Comparison of ENCODE assay signal across 26 cellular contexts in the genomic region with DNA sequence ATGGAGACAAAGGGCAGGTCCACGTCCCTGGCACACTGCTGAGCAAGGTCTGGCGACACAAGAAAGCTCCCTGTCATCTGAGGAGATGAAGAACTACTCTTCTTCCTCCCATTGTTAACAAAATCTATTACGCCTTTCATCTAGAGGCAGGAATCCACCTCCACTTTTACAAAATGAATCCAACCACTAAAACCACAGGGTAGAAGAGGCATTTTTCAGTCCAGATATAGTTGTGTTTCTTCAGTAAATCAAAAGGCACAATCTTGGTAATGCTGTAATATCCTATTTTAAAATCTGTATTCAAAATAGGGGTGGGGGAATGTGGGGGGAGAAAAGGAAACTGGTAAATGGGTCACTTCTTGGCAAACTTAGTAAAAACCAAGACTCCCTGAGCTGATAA.
"Had no signal": no experiment of that assay in that cellular context is flagged by ENCODE, and none has a peak within 500 bp of the region (broad histone marks: within the 10 kb centered on the region; RNA-seq: fewer than 3 reads in every experiment).

No MANE protein-coding gene starts in this region.

- DNase-seq: activated B cell treated with CpG ODN at 0.5 μM for 24 hours; activated CD4-positive, alpha-beta T cell treated with anti-CD3 and anti-CD28 coated beads, Interleukin-2, amount 50 U/mL, for 1 hour; activated CD8-positive, alpha-beta memory T cell treated with anti-CD3 and anti-CD28 coated beads, Interleukin-2, amount 10 ng/mL, durations not matched to agents 7 days and 5 days; activated CD8-positive, alpha-beta T cell treated with anti-CD3 and anti-CD28 coated beads for 36 hours; activated effector memory CD4-positive, alpha-beta T cell treated with Interleukin-2 at 50 U/mL for 16 hours; activated naive CD4-positive, alpha-beta T cell treated with Interleukin-2 at 50 U/mL for 16 hours; activated T-cell treated with anti-CD3 and anti-CD28 coated beads, Interleukin-2, amount 50 U/mL, for 72 hours; central memory CD4-positive, alpha-beta T cell; effector CD4-positive, alpha-beta T cell; esophagus squamous epithelium; foreskin melanocyte; left ventricle myocardium superior; mammary epithelial cell; ovary; right lobe of liver; stimulated activated CD4-positive, alpha-beta T cell treated with anti-CD3 and anti-CD28 coated beads, Interleukin-12 subunit alpha, Interleukin-12 subunit beta, amount 100 ng/mL, for 4 hours; stimulated activated CD4-positive, alpha-beta T cell treated with anti-CD3 and anti-CD28 coated beads, Interleukin-4, amount 100 ng/mL, for 1 hour; tibial artery had no signal

- H3K36me3 Mint-ChIP-seq: activated CD8-positive, alpha-beta memory T cell treated with anti-CD3 and anti-CD28 coated beads, Interleukin-2, amount 10 ng/mL, durations not matched to agents 7 days and 5 days; activated naive CD8-positive, alpha-beta T cell had no signal

- H3K27ac ChIP-seq: ascending aorta, epithelial cell of prostate, ovary, right lobe of liver, tibial artery had no signal

- H3K36me3 ChIP-seq: ovary had no signal

- H3K4me3 ChIP-seq: ascending aorta, esophagus squamous epithelium, ovary, right lobe of liver, tibial artery had no signal

- H3K27me3 Mint-ChIP-seq: activated B cell treated with CpG ODN at 0.5 μM for 24 hours; activated CD8-positive, alpha-beta memory T cell treated with anti-CD3 and anti-CD28 coated beads, Interleukin-2, amount 10 ng/mL, durations not matched to agents 7 days and 5 days; activated CD8-positive, alpha-beta T cell treated with anti-CD3 and anti-CD28 coated beads for 36 hours; dendritic cell treated with granulocyte-macrophage colony-stimulating factor and Interleukin-4, amounts not matched to agents 40 ng/mL and 50 ng/mL, for 4 days; progenitor cell of endocrine pancreas; stimulated activated naive CD8-positive, alpha-beta T cell treated with anti-CD3 and anti-CD28 coated beads, Interleukin-15, Interleukin-2, amounts not matched to agents 100 ng/mL and 50 ng/mL, for 24 hours had no signal

- H3K4me1 Mint-ChIP-seq: activated B cell treated with CpG ODN at 0.5 μM for 24 hours had no signal

- ATAC-seq: activated CD8-positive, alpha-beta memory T cell treated with anti-CD3 and anti-CD28 coated beads, Interleukin-2, amount 10 ng/mL, durations not matched to agents 7 days and 5 days; activated CD8-positive, alpha-beta T cell treated with anti-CD3 and anti-CD28 coated beads for 36 hours; activated T-cell treated with anti-CD3 and anti-CD28 coated beads, Interleukin-2, amount 50 U/mL, for 72 hours had no signal

- H3K27ac Mint-ChIP-seq: activated B cell treated with CpG ODN at 0.5 μM for 24 hours; activated CD8-positive, alpha-beta memory T cell treated with anti-CD3 and anti-CD28 coated beads, Interleukin-2, amount 10 ng/mL, durations not matched to agents 7 days and 5 days; activated CD8-positive, alpha-beta T cell treated with anti-CD3 and anti-CD28 coated beads for 36 hours; activated naive CD8-positive, alpha-beta T cell; activated T-cell treated with anti-CD3 and anti-CD28 coated beads, Interleukin-2, amount 50 U/mL, for 72 hours; nephron; progenitor cell of endocrine pancreas; stimulated activated naive CD8-positive, alpha-beta T cell treated with anti-CD3 and anti-CD28 coated beads, Interleukin-15, Interleukin-2, amounts not matched to agents 100 ng/mL and 50 ng/mL, for 24 hours; T-helper 2 cell treated with Interferon-gamma antibody and Interleukin-4, amounts not matched to agents 5 μg/mL and 100 μg/mL, for 36 hours had no signal

- H3K9me3 ChIP-seq: ascending aorta, esophagus squamous epithelium, ovary, right lobe of liver, tibial artery had no signal

- H3K9me3 Mint-ChIP-seq: activated B cell treated with CpG ODN at 0.5 μM for 24 hours; activated CD8-positive, alpha-beta T cell treated with anti-CD3 and anti-CD28 coated beads for 36 hours; activated T-cell treated with anti-CD3 and anti-CD28 coated beads, Interleukin-2, amount 50 U/mL, for 72 hours; dendritic cell treated with granulocyte-macrophage colony-stimulating factor and Interleukin-4, amounts not matched to agents 40 ng/mL and 50 ng/mL, for 4 days; nephron; stimulated activated naive CD8-positive, alpha-beta T cell treated with anti-CD3 and anti-CD28 coated beads, Interleukin-15, Interleukin-2, amounts not matched to agents 100 ng/mL and 50 ng/mL, for 24 hours; T-helper 2 cell treated with Interferon-gamma antibody and Interleukin-4, amounts not matched to agents 5 μg/mL and 100 μg/mL, for 36 hours had no signal

- H3K27me3 ChIP-seq: ascending aorta, esophagus squamous epithelium, ovary, right lobe of liver, tibial artery had no signal

- H3K4me3 Mint-ChIP-seq: activated B cell treated with CpG ODN at 0.5 μM for 24 hours; activated CD8-positive, alpha-beta memory T cell treated with anti-CD3 and anti-CD28 coated beads, Interleukin-2, amount 10 ng/mL, durations not matched to agents 7 days and 5 days; activated CD8-positive, alpha-beta T cell treated with anti-CD3 and anti-CD28 coated beads for 36 hours; activated naive CD8-positive, alpha-beta T cell; activated T-cell treated with anti-CD3 and anti-CD28 coated beads, Interleukin-2, amount 50 U/mL, for 72 hours; dendritic cell treated with granulocyte-macrophage colony-stimulating factor and Interleukin-4, amounts not matched to agents 40 ng/mL and 50 ng/mL, for 4 days; nephron; stimulated activated naive CD8-positive, alpha-beta T cell treated with anti-CD3 and anti-CD28 coated beads, Interleukin-15, Interleukin-2, amounts not matched to agents 100 ng/mL and 50 ng/mL, for 24 hours; T-helper 2 cell treated with Interferon-gamma antibody and Interleukin-4, amounts not matched to agents 5 μg/mL and 100 μg/mL, for 36 hours had no signal
